Comparison of ENCODE assay signal across 11 cellular contexts in the genomic region with DNA sequence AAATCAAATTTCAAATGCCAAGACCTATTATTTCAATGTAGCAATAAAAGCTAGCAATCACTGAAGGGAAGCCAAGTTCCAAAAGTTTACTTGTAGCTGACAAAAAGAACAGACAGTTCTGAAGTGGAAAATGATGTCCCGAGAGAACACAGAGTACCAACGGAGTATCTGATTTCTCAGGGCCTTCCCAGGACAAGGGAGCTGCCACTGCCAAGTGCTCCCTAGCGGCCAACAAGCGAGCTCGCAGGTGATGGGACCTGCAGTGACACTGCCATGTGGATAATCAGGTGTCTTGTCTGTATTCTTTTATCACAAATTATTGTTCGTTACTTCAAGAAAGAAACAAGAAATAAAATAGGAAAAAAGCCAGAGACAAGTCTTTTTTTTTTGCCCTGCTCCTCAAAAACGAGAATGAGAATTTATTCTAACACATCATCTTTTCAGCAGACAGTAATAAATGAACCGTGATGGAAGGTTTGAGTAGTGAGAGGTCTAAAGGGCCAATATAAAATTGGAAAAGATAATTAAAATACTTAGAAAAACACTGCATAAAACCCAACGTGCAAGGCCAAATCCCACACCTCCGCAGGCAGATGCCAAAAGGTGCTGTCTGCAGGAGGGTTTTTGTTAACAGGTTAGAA.
DNase-seq lines count a peak whose midpoint lies in the region; ATAC-seq and TF ChIP-seq lines count a peak whose summit lies in the region.
"Had no signal": no experiment of that assay in that cellular context is flagged by ENCODE, and none has a peak within 500 bp of the region (broad histone marks: within the 10 kb centered on the region; RNA-seq: fewer than 3 reads in every experiment).

No MANE protein-coding gene starts in this region.

- H3K9me2 ChIP-seq in SK-N-SH = no peaks in the 10 kb centered on the region

- H3K27ac Mint-ChIP-seq in type B pancreatic cell = no peak overlapping the region
- H3K27ac Mint-ChIP-seq: activated B cell treated with CpG ODN at 0.5 μM for 24 hours had no signal

- peak; percentile 17; the same call in 1 of the 2 replicates for TF ChIP-seq RAD21 in SK-N-SH (IDR thresholded peaks at IDR 0.05; ENCODE audit: low read length)

- no peaks in the 10 kb centered on the region for H3K9me3 Mint-ChIP-seq in type B pancreatic cell
- H3K9me3 Mint-ChIP-seq: activated B cell treated with CpG ODN at 0.5 μM for 24 hours had no signal

- ATAC-seq in SK-N-SH treated with all-trans-retinoic acid at 6 μM for 48 hours (no peak), left ventricle myocardium superior (peak; percentile 88)

- DNase-seq in SK-N-SH = no peak
- DNase-seq in SHP77 treated with DMSO at 0.1 percent for 48 hours (lab: John Stamatoyannopoulos, UW) = peak; percentile 58
- peak; percentile 50 for DNase-seq in left ventricle myocardium superior
- DNase-seq in type B pancreatic cell (ENCODE audit: extremely low spot score, unreplicated experiment) = no peak
- DNase-seq in NOMO-1 treated with dmso at 0.1 percent for 144 hours (lab: John Stamatoyannopoulos, UW; ENCODE audit: unreplicated experiment) = no peak
- no peak for DNase-seq in effector CD4-positive, alpha-beta T cell
- DNase-seq in COLO668 (lab: John Stamatoyannopoulos, UW; ENCODE audit: unreplicated experiment) = no peak
- DNase-seq: activated B cell treated with CpG ODN at 0.5 μM for 24 hours, AML-193 had no signal

- WGBS in SK-N-SH (ENCODE audit: low lambda C conversion rate) = 90% methylated on average over 10 of the region's 10 CpGs

- H3K4me1 Mint-ChIP-seq in type B pancreatic cell (ENCODE audit: unreplicated experiment) = peaks cover 4% of the 10 kb centered on the region
- H3K4me1 Mint-ChIP-seq: activated B cell treated with CpG ODN at 0.5 μM for 24 hours had no signal

- no peak for TF ChIP-seq EP300 in SK-N-SH (IDR thresholded peaks at IDR 0.05; ENCODE audit: borderline replicate concordance in 1 of 2, low read depth in 1 of 2, low read length in 1 of 2)

- H3K36me3 Mint-ChIP-seq in type B pancreatic cell = peaks cover 21% of the 10 kb centered on the region

- TF ChIP-seq CTCF in SK-N-SH (IDR thresholded peaks at IDR 0.05) (no peak), type B pancreatic cell (conservative IDR thresholded peaks at IDR 0.05) (peak; percentile 71)

- CTCF ChIA-PET in SK-N-SH (lab: Yijun Ruan, JAX) = interaction anchor here (0.6 to 1.8 kb wide), 4 partner anchors 18 to 413 kb away, joined by 3 to 4 read pairs (median 3); no protein-coding TSS in a partner anchor

- H2AFZ ChIP-seq in SK-N-SH (ENCODE audit: low read depth) = no peak overlapping the region

- H3K4me3 ChIP-seq in SK-N-SH (ENCODE audit: low read depth in 2 of 2, low read length in 1 of 2) = no peak overlapping the region

- no peaks in the 10 kb centered on the region for H3K4me1 ChIP-seq in SK-N-SH (ENCODE audit: control insufficient read depth in 1 of 2, insufficient read depth in 2 of 2, low read depth in 1 of 2, low read length in 1 of 2)

- POLR2A ChIA-PET in SK-N-SH (lab: Yijun Ruan, JAX) = no interaction called here

- peaks cover 0 to 54% of the 10 kb centered on the region in 2 experiments for H3K36me3 ChIP-seq in SK-N-SH (replicated peaks in 1 of 2; ENCODE audit: control insufficient read depth in 1 of 2, insufficient read depth in 2 of 2, low read length in 1 of 2)

- peaks cover 88% of the 10 kb centered on the region for H3K79me2 ChIP-seq in SK-N-SH (ENCODE audit: insufficient read depth)

- H3K9me3 ChIP-seq in SK-N-SH = no peaks in the 10 kb centered on the region

- no peaks in the 10 kb centered on the region for H3K27me3 ChIP-seq in SK-N-SH (ENCODE audit: insufficient read depth)

- peaks cover 8% of the 10 kb centered on the region; the same call in 1 of the 2 replicates for H4K20me1 ChIP-seq in SK-N-SH (ENCODE audit: insufficient read depth)

- no peaks in the 10 kb centered on the region for H3K27me3 Mint-ChIP-seq in type B pancreatic cell
- H3K27me3 Mint-ChIP-seq: activated B cell treated with CpG ODN at 0.5 μM for 24 hours had no signal

- H3K27ac ChIP-seq in SK-N-SH (ENCODE audit: low read depth in 2 of 2, low read length in 1 of 2) = no peak overlapping the region
- H3K27ac ChIP-seq: HL-60 had no signal

- H3K4me2 ChIP-seq in SK-N-SH = no peak overlapping the region

- no peak overlapping the region for H3K9ac ChIP-seq in SK-N-SH

- H3K4me3 Mint-ChIP-seq in type B pancreatic cell = no peak overlapping the region
- H3K4me3 Mint-ChIP-seq: activated B cell treated with CpG ODN at 0.5 μM for 24 hours had no signal

- H3F3A ChIP-seq in SK-N-SH (replicated peaks; ENCODE audit: insufficient read depth) = peaks cover 35% of the 10 kb centered on the region

- intact Hi-C loops in left ventricle myocardium superior (cut with micrococcal nuclease) = loop anchor here (10.0 kb wide), 1 partner anchor 292 kb away; no protein-coding TSS in a partner anchor

TF ChIP-seq in SK-N-SH, 30 proteins besides CTCF, POLR2A, EP300 and RAD21:
- TF ChIP-seq SMC3 (IDR thresholded peaks at IDR 0.05; ENCODE audit: low read depth, low read length) = no peak
- no peak for TF ChIP-seq TCF12 (IDR thresholded peaks at IDR 0.05)
- no peak for TF ChIP-seq RXRA (IDR thresholded peaks at IDR 0.05; ENCODE audit: borderline replicate concordance, low read depth)
- TF ChIP-seq POLR2AphosphoS5 (IDR thresholded peaks at IDR 0.05; ENCODE audit: low read depth, low read length) = no peak
- TF ChIP-seq, protein P1, sequence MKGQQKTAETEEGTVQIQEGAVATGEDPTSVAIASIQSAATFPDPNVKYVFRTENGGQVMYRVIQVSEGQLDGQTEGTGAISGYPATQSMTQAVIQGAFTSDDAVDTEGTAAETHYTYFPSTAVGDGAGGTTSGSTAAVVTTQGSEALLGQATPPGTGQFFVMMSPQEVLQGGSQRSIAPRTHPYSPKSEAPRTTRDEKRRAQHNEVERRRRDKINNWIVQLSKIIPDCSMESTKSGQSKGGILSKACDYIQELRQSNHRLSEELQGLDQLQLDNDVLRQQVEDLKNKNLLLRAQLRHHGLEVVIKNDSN (IDR thresholded peaks at IDR 0.05; ENCODE audit: borderline replicate concordance, low read depth) = no peak
- TF ChIP-seq FOXJ3 (CRISPR knock-in tag; IDR thresholded peaks at IDR 0.05) = no peak
- TF ChIP-seq, protein P2, sequence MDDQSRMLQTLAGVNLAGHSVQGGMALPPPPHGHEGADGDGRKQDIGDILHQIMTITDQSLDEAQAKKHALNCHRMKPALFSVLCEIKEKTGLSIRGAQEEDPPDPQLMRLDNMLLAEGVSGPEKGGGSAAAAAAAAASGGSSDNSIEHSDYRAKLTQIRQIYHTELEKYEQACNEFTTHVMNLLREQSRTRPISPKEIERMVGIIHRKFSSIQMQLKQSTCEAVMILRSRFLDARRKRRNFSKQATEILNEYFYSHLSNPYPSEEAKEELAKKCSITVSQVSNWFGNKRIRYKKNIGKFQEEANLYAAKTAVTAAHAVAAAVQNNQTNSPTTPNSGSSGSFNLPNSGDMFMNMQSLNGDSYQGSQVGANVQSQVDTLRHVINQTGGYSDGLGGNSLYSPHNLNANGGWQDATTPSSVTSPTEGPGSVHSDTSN (IDR thresholded peaks at IDR 0.05) = no peak
- no peak for TF ChIP-seq NFIC (IDR thresholded peaks at IDR 0.05; ENCODE audit: borderline replicate concordance)
- no peak for TF ChIP-seq MXI1 (IDR thresholded peaks at IDR 0.05; ENCODE audit: low read depth, low read length)
- TF ChIP-seq NRF1 (IDR thresholded peaks at IDR 0.05; ENCODE audit: low read depth, low read length) = no peak
- no peak for TF ChIP-seq CHD2 (IDR thresholded peaks at IDR 0.05; ENCODE audit: low read length, partially characterized antibody)
- no peak for TF ChIP-seq MEF2A (IDR thresholded peaks at IDR 0.05; ENCODE audit: borderline replicate concordance, low read depth)

TF ChIP-seq in SK-N-SH treated with all-trans-retinoic acid at 6 μM for 48 hours, 23 proteins besides CTCF, POLR2A, EP300 and RAD21 (continues in another document):
- TF ChIP-seq OSR1 (CRISPR knock-in tag; IDR thresholded peaks at IDR 0.05) (no peak), PPARA (CRISPR knock-in tag; IDR thresholded peaks at IDR 0.05; ENCODE audit: borderline replicate concordance) (no peak), ZFP3 (CRISPR knock-in tag; IDR thresholded peaks at IDR 0.05) (no peak), CSDC2 (CRISPR knock-in tag; IDR thresholded peaks at IDR 0.05) (no peak), ARNTL (CRISPR knock-in tag; IDR thresholded peaks at IDR 0.05; ENCODE audit: borderline replicate concordance, low read depth) (no peak), RARB (CRISPR knock-in tag; IDR thresholded peaks at IDR 0.05) (no peak), TCF4 (CRISPR knock-in tag; IDR thresholded peaks at IDR 0.05; ENCODE audit: borderline replicate concordance) (no peak)
- TF ChIP-seq, protein P3, sequence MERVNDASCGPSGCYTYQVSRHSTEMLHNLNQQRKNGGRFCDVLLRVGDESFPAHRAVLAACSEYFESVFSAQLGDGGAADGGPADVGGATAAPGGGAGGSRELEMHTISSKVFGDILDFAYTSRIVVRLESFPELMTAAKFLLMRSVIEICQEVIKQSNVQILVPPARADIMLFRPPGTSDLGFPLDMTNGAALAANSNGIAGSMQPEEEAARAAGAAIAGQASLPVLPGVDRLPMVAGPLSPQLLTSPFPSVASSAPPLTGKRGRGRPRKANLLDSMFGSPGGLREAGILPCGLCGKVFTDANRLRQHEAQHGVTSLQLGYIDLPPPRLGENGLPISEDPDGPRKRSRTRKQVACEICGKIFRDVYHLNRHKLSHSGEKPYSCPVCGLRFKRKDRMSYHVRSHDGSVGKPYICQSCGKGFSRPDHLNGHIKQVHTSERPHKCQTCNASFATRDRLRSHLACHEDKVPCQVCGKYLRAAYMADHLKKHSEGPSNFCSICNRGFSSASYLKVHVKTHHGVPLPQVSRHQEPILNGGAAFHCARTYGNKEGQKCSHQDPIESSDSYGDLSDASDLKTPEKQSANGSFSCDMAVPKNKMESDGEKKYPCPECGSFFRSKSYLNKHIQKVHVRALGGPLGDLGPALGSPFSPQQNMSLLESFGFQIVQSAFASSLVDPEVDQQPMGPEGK (CRISPR knock-in tag; IDR thresholded peaks at IDR 0.05; ENCODE audit: borderline replicate concordance) = no peak

Comparison
In these comparisons a context has a peak if more than half of its experiments do, and no peak if none do; other contexts are left out.
1. DNase-seq: peak in SHP77 treated with DMSO at 0.1 percent for 48 hours (single experiment) and left ventricle myocardium superior (single experiment); none in SK-N-SH (single experiment), type B pancreatic cell (single experiment), NOMO-1 treated with dmso at 0.1 percent for 144 hours (single experiment), effector CD4-positive, alpha-beta T cell (single experiment) and COLO668 (single experiment).